In the genomic region with DNA sequence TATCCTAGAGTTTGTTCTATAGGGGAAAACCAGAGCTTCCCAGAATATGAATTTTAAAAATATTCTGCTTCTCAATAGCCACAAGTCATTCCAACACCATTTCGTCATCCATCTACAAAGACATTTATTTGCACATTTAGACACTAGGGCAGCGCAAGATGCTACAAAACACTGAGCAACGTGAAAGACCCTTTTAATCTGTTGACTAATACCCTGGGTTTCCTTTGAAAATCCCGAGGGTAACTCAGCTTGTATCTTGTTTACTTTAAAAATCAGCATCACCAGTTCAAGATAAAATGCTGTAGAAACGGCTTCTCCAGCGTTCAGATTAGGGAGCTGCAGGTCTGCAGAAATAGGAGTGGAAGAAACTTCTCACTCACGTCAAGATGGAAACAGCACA, we compare ENCODE assay signal across 1 cellular context.
TF ChIP-seq lines count a peak whose summit lies in the region.

No MANE protein-coding gene starts in this region.

TF ChIP-seq in K562, 482 proteins besides CTCF, POLR2A, EP300 and RAD21:
- no peak for TF ChIP-seq FOXA1 (IDR thresholded peaks at IDR 0.05; ENCODE audit: borderline replicate concordance)
- TF ChIP-seq XRCC4 (IDR thresholded peaks at IDR 0.05; ENCODE audit: extremely low read depth, insufficient read depth, insufficient read length), result no peak
- no peak for TF ChIP-seq NFE2 (IDR thresholded peaks at IDR 0.05; ENCODE audit: low read depth)
- TF ChIP-seq, protein P1, sequence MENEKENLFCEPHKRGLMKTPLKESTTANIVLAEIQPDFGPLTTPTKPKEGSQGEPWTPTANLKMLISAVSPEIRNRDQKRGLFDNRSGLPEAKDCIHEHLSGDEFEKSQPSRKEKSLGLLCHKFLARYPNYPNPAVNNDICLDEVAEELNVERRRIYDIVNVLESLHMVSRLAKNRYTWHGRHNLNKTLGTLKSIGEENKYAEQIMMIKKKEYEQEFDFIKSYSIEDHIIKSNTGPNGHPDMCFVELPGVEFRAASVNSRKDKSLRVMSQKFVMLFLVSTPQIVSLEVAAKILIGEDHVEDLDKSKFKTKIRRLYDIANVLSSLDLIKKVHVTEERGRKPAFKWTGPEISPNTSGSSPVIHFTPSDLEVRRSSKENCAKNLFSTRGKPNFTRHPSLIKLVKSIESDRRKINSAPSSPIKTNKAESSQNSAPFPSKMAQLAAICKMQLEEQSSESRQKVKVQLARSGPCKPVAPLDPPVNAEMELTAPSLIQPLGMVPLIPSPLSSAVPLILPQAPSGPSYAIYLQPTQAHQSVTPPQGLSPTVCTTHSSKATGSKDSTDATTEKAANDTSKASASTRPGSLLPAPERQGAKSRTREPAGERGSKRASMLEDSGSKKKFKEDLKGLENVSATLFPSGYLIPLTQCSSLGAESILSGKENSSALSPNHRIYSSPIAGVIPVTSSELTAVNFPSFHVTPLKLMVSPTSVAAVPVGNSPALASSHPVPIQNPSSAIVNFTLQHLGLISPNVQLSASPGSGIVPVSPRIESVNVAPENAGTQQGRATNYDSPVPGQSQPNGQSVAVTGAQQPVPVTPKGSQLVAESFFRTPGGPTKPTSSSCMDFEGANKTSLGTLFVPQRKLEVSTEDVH (IDR thresholded peaks at IDR 0.05; ENCODE audit: low read depth, partially characterized antibody), result no peak
- TF ChIP-seq HIVEP1 (CRISPR knock-in tag; IDR thresholded peaks at IDR 0.05), result no peak
- TF ChIP-seq TCF7L2 (IDR thresholded peaks at IDR 0.05; ENCODE audit: low read depth, low read length), result no peak
- no peak for TF ChIP-seq ZNF436 (CRISPR knock-in tag; IDR thresholded peaks at IDR 0.05)
- no peak for TF ChIP-seq MTF1 (CRISPR knock-in tag; IDR thresholded peaks at IDR 0.05; ENCODE audit: borderline replicate concordance)
- no peak for TF ChIP-seq BRD4 (IDR thresholded peaks at IDR 0.05)
- no peak for TF ChIP-seq KAT7 (CRISPR knock-in tag; IDR thresholded peaks at IDR 0.05; ENCODE audit: borderline replicate concordance)
- TF ChIP-seq RBM39 (optimal IDR thresholded peaks at IDR 0.05; ENCODE audit: low read depth, low read length), result no peak
- no peak for TF ChIP-seq SMARCA5 (IDR thresholded peaks at IDR 0.05)
- TF ChIP-seq, protein P2, sequence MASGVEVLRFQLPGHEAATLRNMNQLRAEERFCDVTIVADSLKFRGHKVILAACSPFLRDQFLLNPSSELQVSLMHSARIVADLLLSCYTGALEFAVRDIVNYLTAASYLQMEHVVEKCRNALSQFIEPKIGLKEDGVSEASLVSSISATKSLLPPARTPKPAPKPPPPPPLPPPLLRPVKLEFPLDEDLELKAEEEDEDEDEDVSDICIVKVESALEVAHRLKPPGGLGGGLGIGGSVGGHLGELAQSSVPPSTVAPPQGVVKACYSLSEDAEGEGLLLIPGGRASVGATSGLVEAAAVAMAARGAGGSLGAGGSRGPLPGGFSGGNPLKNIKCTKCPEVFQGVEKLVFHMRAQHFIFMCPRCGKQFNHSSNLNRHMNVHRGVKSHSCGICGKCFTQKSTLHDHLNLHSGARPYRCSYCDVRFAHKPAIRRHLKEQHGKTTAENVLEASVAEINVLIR (CRISPR knock-in tag; IDR thresholded peaks at IDR 0.05), result no peak
- no peak for TF ChIP-seq ZNF644 (tag; IDR thresholded peaks at IDR 0.05; ENCODE audit: low read depth)
- no peak for TF ChIP-seq MEF2D (tag; conservative IDR thresholded peaks at IDR 0.05; ENCODE audit: low read depth)
